In genomic region chr20:47989957-47990356, GRCh38 we compare ENCODE assay signal across 16 cellular contexts.
A peak's percentile ranks its signal among the peaks of the same experiment; 100 is the strongest.
DNase-seq lines count a peak whose midpoint lies in the region; ATAC-seq and TF ChIP-seq lines count a peak whose summit lies in the region.
"Had no signal": no experiment of that assay in that cellular context is flagged by ENCODE, and none has a peak within 500 bp of the region (broad histone marks: within the 10 kb centered on the region; RNA-seq: fewer than 3 reads in every experiment).

No MANE protein-coding gene starts in this region.

- 66% methylated on average over 4 of the region's 4 CpGs for WGBS in smooth muscle cell (ENCODE audit: low lambda C conversion rate)

- no peaks in the 10 kb centered on the region for H3K79me2 ChIP-seq in smooth muscle cell (ENCODE audit: low read depth)

- H3K4me2 ChIP-seq in smooth muscle cell: no peak overlapping the region
- H3K4me2 ChIP-seq: A549 had no signal

- TF ChIP-seq CTCF in smooth muscle cell (IDR thresholded peaks at IDR 0.05; ENCODE audit: borderline replicate concordance, insufficient read depth, poor library complexity, severe bottlenecking): no peak

- no peaks in the 10 kb centered on the region for H3K36me3 ChIP-seq in smooth muscle cell (ENCODE audit: low read depth)
- H3K36me3 ChIP-seq: heart left ventricle, neutrophil had no signal

- no peak overlapping the region for H3K4me3 ChIP-seq in smooth muscle cell
- H3K4me3 ChIP-seq: A549, heart left ventricle had no signal

- DNase-seq in NCI-H1417 (lab: John Stamatoyannopoulos, UW): peak in 2 of 3 experiments; percentile 64 to 81
- DNase-seq in NCI-H1417 treated with DMSO at 0.1 percent for 48 hours (lab: John Stamatoyannopoulos, UW): no peak
- DNase-seq in NCI-H774 (lab: John Stamatoyannopoulos, UW): peak; percentile 34
- DNase-seq in smooth muscle cell (lab: John Stamatoyannopoulos, UW; ENCODE audit: unreplicated experiment): no peak
- no peak for DNase-seq in ecto neural progenitor cell (ENCODE audit: low spot score)
- no peak for DNase-seq in D341Med (ENCODE audit: low spot score)
- DNase-seq: activated B cell treated with CpG ODN at 0.5 μM for 24 hours; heart left ventricle; HFFc6; left ventricle myocardium superior; stimulated activated CD4-positive, alpha-beta T cell treated with anti-CD3 and anti-CD28 coated beads, Interleukin-12 subunit alpha, Interleukin-12 subunit beta, amount 100 ng/mL, for 4 hours had no signal

- H3F3A ChIP-seq in smooth muscle cell (ENCODE audit: low read depth): peaks cover 8% of the 10 kb centered on the region

- H3K4me1 ChIP-seq in smooth muscle cell (ENCODE audit: low read depth): peaks cover 10% of the 10 kb centered on the region
- H3K4me1 ChIP-seq: A549, heart left ventricle had no signal

- no peaks in the 10 kb centered on the region for H3K9me3 ChIP-seq in smooth muscle cell (replicated peaks; ENCODE audit: low read depth)
- H3K9me3 ChIP-seq: neutrophil had no signal

- H3K27me3 ChIP-seq in smooth muscle cell (ENCODE audit: low read depth): no peaks in the 10 kb centered on the region

- no peaks in the 10 kb centered on the region for H4K20me1 ChIP-seq in smooth muscle cell (ENCODE audit: low read depth)

- no peak overlapping the region for H3K27ac ChIP-seq in smooth muscle cell (ENCODE audit: low read depth)
- H3K27ac ChIP-seq: A549, heart left ventricle, neutrophil had no signal

- peak overlapping the region; percentile 30 for H3K9ac ChIP-seq in smooth muscle cell (ENCODE audit: low read depth)

- ATAC-seq in esophagus mucosa: peak; percentile 56
- ATAC-seq in activated CD4-positive, CD25-positive, alpha-beta regulatory T cell treated with anti-CD3 and anti-CD28 coated beads, Interleukin-2, amount 50 U/mL, for 24 hours: no peak
- ATAC-seq: activated naive CD4-positive, alpha-beta T cell treated with anti-CD3 and anti-CD28 coated beads, Interleukin-2, amount 50 U/mL, for 72 hours; heart left ventricle; left ventricle myocardium superior had no signal

- H2AFZ ChIP-seq in smooth muscle cell (ENCODE audit: low read depth): no peak overlapping the region

Comparison
In these comparisons a context has a peak if more than half of its experiments do, and no peak if none do; other contexts are left out.
1. DNase-seq: peak in NCI-H1417 (2 of 3) and NCI-H774 (single experiment); none in NCI-H1417 treated with DMSO at 0.1 percent for 48 hours (single experiment), smooth muscle cell (single experiment), ecto neural progenitor cell (single experiment) and D341Med (single experiment).